17 cellular contexts compared by ENCODE assay signal in the genomic region with DNA sequence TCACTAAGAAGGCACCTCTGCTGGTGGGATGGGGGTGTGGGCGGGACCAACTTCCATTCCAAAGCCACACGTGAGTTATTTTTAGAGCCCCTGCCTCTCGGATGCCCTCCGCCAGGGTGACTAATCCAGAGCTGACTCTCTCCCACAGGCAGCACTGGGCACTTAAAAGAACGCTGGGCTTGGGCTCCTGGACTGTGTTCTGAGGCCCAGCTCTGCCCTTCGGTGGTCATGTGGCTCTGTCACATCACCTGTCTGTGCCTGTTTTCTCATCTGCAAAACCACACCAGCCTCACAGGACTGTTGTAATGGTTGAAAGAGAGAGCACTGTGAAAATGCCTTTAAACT. TPM values are rescaled to one million over a fixed set of nuclear protein-coding genes. Genes with fewer than 3 reads are reported as not detected.
DNase-seq lines count a peak whose midpoint lies in the region; ATAC-seq, FAIRE-seq and TF ChIP-seq lines count a peak whose summit lies in the region.
"Had no signal": no experiment of that assay in that cellular context is flagged by ENCODE, and none has a peak within 500 bp of the region (broad histone marks: within the 10 kb centered on the region; RNA-seq: fewer than 3 reads in every experiment).

No MANE protein-coding gene starts in this region.

- H3K9me3 ChIP-seq in right cardiac atrium (ENCODE audit: control insufficient read depth, low read length) (no peaks in the 10 kb centered on the region), skeletal muscle satellite cell (replicated peaks; ENCODE audit: low read length) (no peaks in the 10 kb centered on the region)
- no peaks in the 10 kb centered on the region for H3K9me3 ChIP-seq in effector memory CD4-positive, alpha-beta T cell (ENCODE audit: control insufficient read depth, low read length)
- H3K9me3 ChIP-seq: right lobe of liver had no signal

- H3K9ac ChIP-seq in skeletal muscle satellite cell (ENCODE audit: low read depth, low read length) = peak overlapping the region; percentile 51

- no peak for TF ChIP-seq POLR2A in H54 (IDR thresholded peaks at IDR 0.05; ENCODE audit: low read depth, low read length)

- H3K4me3 ChIP-seq in right cardiac atrium (ENCODE audit: low read length) (no peak overlapping the region), skeletal muscle satellite cell (ENCODE audit: low read length) (no peak overlapping the region)
- no peak overlapping the region for H3K4me3 ChIP-seq in effector memory CD4-positive, alpha-beta T cell (ENCODE audit: insufficient read depth, low read depth, low read length, poor library complexity, severe bottlenecking)
- H3K4me3 ChIP-seq: right lobe of liver had no signal

- no peak for TF ChIP-seq CTCF in Calu3 (IDR thresholded peaks at IDR 0.05; ENCODE audit: unreplicated experiment)

- H3K36me3 ChIP-seq in skeletal muscle satellite cell (ENCODE audit: insufficient read depth, low read length) = no peaks in the 10 kb centered on the region
- no peaks in the 10 kb centered on the region for H3K36me3 ChIP-seq in effector memory CD4-positive, alpha-beta T cell (ENCODE audit: control insufficient read depth, insufficient read depth, low read length)
- H3K36me3 ChIP-seq: right lobe of liver had no signal

- H3K4me2 ChIP-seq in skeletal muscle satellite cell (ENCODE audit: low read length) = peak overlapping the region; percentile 39

- intact Hi-C loops in right cardiac atrium (cut with DNase I) (loop anchor here in 3 of 4 donors (5.0 to 10.0 kb wide), 5 partner anchors 38 to 120 kb away; a partner anchor contains a TSS), Calu3 (cut with micrococcal nuclease; ENCODE audit: unreplicated experiment) (loop anchor here (5.0 kb wide), 1 partner anchor 48 kb away; no protein-coding TSS in a partner anchor)

- peak overlapping the region; percentile 42 for H3K27ac ChIP-seq in right cardiac atrium (ENCODE audit: low read length)
- no peak overlapping the region for H3K27ac ChIP-seq in effector memory CD4-positive, alpha-beta T cell (ENCODE audit: insufficient read depth, low read length, poor library complexity, severe bottlenecking)
- H3K27ac ChIP-seq: right lobe of liver had no signal

- BruUV-seq in Calu3 (replicated peaks; lab: Mats Ljungman, UMichigan) = no TSS peak

- no peak overlapping the region for H3K27ac Mint-ChIP-seq in Calu3 (ENCODE audit: unreplicated experiment)

- CTCF ChIA-PET in Calu3 (lab: Charles Lee) = no interaction called here

- no peaks in the 10 kb centered on the region for H3K9me3 Mint-ChIP-seq in Calu3 (ENCODE audit: low read depth, unreplicated experiment)
- H3K9me3 Mint-ChIP-seq: neural crest cell had no signal

- FAIRE-seq in H54 (lab: Jason Lieb, UNC) = no peak
- FAIRE-seq: D721Med, frontal cortex had no signal

- H3K4me1 ChIP-seq in right cardiac atrium (ENCODE audit: control insufficient read depth, insufficient read depth, low read length) (peaks cover 8% of the 10 kb centered on the region), skeletal muscle satellite cell (ENCODE audit: control insufficient read depth, insufficient read depth, low read length) (peaks cover 30% of the 10 kb centered on the region)
- peaks cover 5% of the 10 kb centered on the region for H3K4me1 ChIP-seq in effector memory CD4-positive, alpha-beta T cell (ENCODE audit: control insufficient read depth, insufficient read depth, low read length, poor library complexity, severe bottlenecking)

- ATAC-seq in right cardiac atrium = peak; percentile 40 to 73
- ATAC-seq: Panc1, right lobe of liver had no signal

- no peak overlapping the region for H3K4me3 Mint-ChIP-seq in Calu3 (ENCODE audit: low read depth, unreplicated experiment)
- H3K4me3 Mint-ChIP-seq: neural crest cell had no signal

- WGBS in right cardiac atrium = 51% methylated on average over 6 of the region's 6 CpGs

- peak; percentile 27 for DNase-seq in H54 (ENCODE audit: insufficient read length, low spot score)
- DNase-seq in astrocyte of the hippocampus (ENCODE audit: low read depth, low spot score) = peak; percentile 59
- DNase-seq in right cardiac atrium = peak in 2 of 3 donors; percentile 66 to 69
- no peak for DNase-seq in DMS153 treated with DMSO at 0.1 percent for 48 hours (lab: John Stamatoyannopoulos, UW; ENCODE audit: unreplicated experiment)
- DNase-seq in Calu3 = no peak
- no peak for DNase-seq in SW480 (ENCODE audit: low spot score)
- no peak for DNase-seq in effector memory CD4-positive, alpha-beta T cell
- DNase-seq: activated CD4-positive, CD25-positive, alpha-beta regulatory T cell; right lobe of liver had no signal

- H3K27me3 Mint-ChIP-seq in Calu3 (ENCODE audit: unreplicated experiment) = no peaks in the 10 kb centered on the region

- no peaks in the 10 kb centered on the region for H3K4me1 Mint-ChIP-seq in Calu3 (ENCODE audit: low read depth, unreplicated experiment)

- H3K27me3 ChIP-seq in right cardiac atrium (ENCODE audit: control insufficient read depth, insufficient read depth) (no peaks in the 10 kb centered on the region), skeletal muscle satellite cell (ENCODE audit: control insufficient read depth, insufficient read depth, low read length) (no peaks in the 10 kb centered on the region)
- no peaks in the 10 kb centered on the region for H3K27me3 ChIP-seq in effector memory CD4-positive, alpha-beta T cell (replicated peaks; ENCODE audit: control insufficient read depth, insufficient read depth, low read length, poor library complexity, severe bottlenecking)
- H3K27me3 ChIP-seq: right lobe of liver had no signal

- peaks cover 71% of the 10 kb centered on the region for H3K36me3 Mint-ChIP-seq in Calu3 (ENCODE audit: insufficient read depth, unreplicated experiment)

RNA-seq across cellular contexts. Expression of a gene that starts 27.0 kb away (rescaled TPM):
- total RNA-seq in right cardiac atrium (10 to 100 TPM in 2 of 4 donors, 1 to 10 TPM in 2; 3.0 to 13.7 (median 11.0) TPM), Calu3 (2022) (331 and 333 TPM in 2 replicates)
- polyA plus RNA-seq in right cardiac atrium = 4.9 TPM
- total RNA-seq in skeletal muscle satellite cell (2012; rRNA removed) = 8.1 and 9.0 TPM in 2 replicates
- total RNA-seq: neural crest cell had no signal

RNA-seq across cellular contexts. Expression of a gene that starts 41.7 kb away (rescaled TPM):
- total RNA-seq in right cardiac atrium (under 1 TPM in 1 of 4 donors, not detected in 3; 0.20 TPM), Calu3 (2022) (not detected in 2 replicates)
- 0.07 TPM for polyA plus RNA-seq in right cardiac atrium
- under 0.01 TPM in 1 of 2 replicates, not detected in the other for total RNA-seq in skeletal muscle satellite cell (2012; rRNA removed)
- total RNA-seq: activated CD8-positive, alpha-beta memory T cell treated with anti-CD3 and anti-CD28 coated beads for 36 hours; chondrocyte; T-helper 1 cell treated with Interleukin-12 subunit alpha and Interleukin-12 subunit beta and Interleukin-4 antibody, amounts not matched to agents 30 ng/mL and 1 ng/mL, for 36 hours had no signal

RNA-seq across cellular contexts. Expression of a gene that starts 50.0 kb away (rescaled TPM):
- total RNA-seq in right cardiac atrium (100 to 1,000 TPM in 3 of 4 donors, 10 to 100 TPM in 1; 77.4 to 414 (median 243) TPM), Calu3 (2022) (2.4 and 4.0 TPM in 2 replicates)
- polyA plus RNA-seq in right cardiac atrium = 398 TPM
- 15.3 and 17.2 TPM in 2 replicates for total RNA-seq in skeletal muscle satellite cell (2012; rRNA removed)

Comparison
In these comparisons a context has a peak if more than half of its experiments do, and no peak if none do; other contexts are left out.
1. DNase-seq: peak in H54 (single experiment), astrocyte of the hippocampus (single experiment) and right cardiac atrium (2 of 3); none in DMS153 treated with DMSO at 0.1 percent for 48 hours (single experiment), Calu3 (single experiment), SW480 (single experiment) and effector memory CD4-positive, alpha-beta T cell (0 of 3).
2. RNA of a gene that starts 27.0 kb away (total RNA-seq): 331 to 333 TPM in Calu3; 3.0 to 13.7 TPM in right cardiac atrium; every median in the first group is over 10 times any median in the second.
3. RNA of a gene that starts 50.0 kb away (total RNA-seq): 77.4 to 414 TPM in right cardiac atrium; 2.4 to 4.0 TPM in Calu3; every median in the first group is over 10 times any median in the second.